In genomic region chr14:39383026-39383626, GRCh38 we compare ENCODE assay signal across 14 cellular contexts. TPM values are rescaled to one million over a fixed set of nuclear protein-coding genes. Genes with fewer than 3 reads are reported as not detected.
DNase-seq lines count a peak whose midpoint lies in the region; ATAC-seq and FAIRE-seq lines count a peak whose summit lies in the region.
"Had no signal": no experiment of that assay in that cellular context is flagged by ENCODE, and none has a peak within 500 bp of the region (broad histone marks: within the 10 kb centered on the region; RNA-seq: fewer than 3 reads in every experiment).

No MANE protein-coding gene starts in this region.

- DNase-seq in activated CD4-positive, CD25-positive, alpha-beta regulatory T cell (lab: John Stamatoyannopoulos, UW) = no peak
- peak in 2 of 10 donors; percentile 15 to 21 for DNase-seq in naive thymus-derived CD8-positive, alpha-beta T cell
- DNase-seq in RCC 7860 (ENCODE audit: low spot score) (no peak), globus pallidus (ENCODE audit: low spot score) (no peak), left ventricle myocardium superior (no peak)
- DNase-seq: activated CD4-positive, alpha-beta T cell treated with anti-CD3 and anti-CD28 coated beads for 48 hours; activated naive CD8-positive, alpha-beta T cell treated with anti-CD3 and anti-CD28 coated beads, Interleukin-2, amount 10 ng/mL, durations not matched to agents 7 days and 5 days; colonic mucosa; mesenchymal stem cell; MM.1S; upper lobe of left lung had no signal

- no peak overlapping the region for H3K4me3 Mint-ChIP-seq in naive thymus-derived CD8-positive, alpha-beta T cell
- H3K4me3 Mint-ChIP-seq: activated naive CD8-positive, alpha-beta T cell treated with anti-CD3 and anti-CD28 coated beads, Interleukin-2, amount 10 ng/mL, durations not matched to agents 7 days and 5 days had no signal

- peak overlapping the region in 9 of 10 donors; percentile 2 to 77 (median 39) for H3K27ac Mint-ChIP-seq in naive thymus-derived CD8-positive, alpha-beta T cell
- H3K27ac Mint-ChIP-seq: activated naive CD8-positive, alpha-beta T cell treated with anti-CD3 and anti-CD28 coated beads, Interleukin-2, amount 10 ng/mL, durations not matched to agents 7 days and 5 days had no signal

- peak; percentile 82 to 83 for ATAC-seq in activated CD4-positive, CD25-positive, alpha-beta regulatory T cell treated with anti-CD3 and anti-CD28 coated beads, Interleukin-2, amount 50 U/mL, for 24 hours
- ATAC-seq in GM19452 (IDR thresholded peaks at IDR 0.05; ENCODE audit: unreplicated experiment) (peak; percentile 76), HG03432 (IDR thresholded peaks at IDR 0.05; ENCODE audit: unreplicated experiment) (peak; percentile 82), left ventricle myocardium superior (no peak)
- ATAC-seq in naive thymus-derived CD8-positive, alpha-beta T cell = peak; percentile 42 to 57

- peaks cover 19 to 42% (median 29%) of the 10 kb centered on the region in 4 donors for H3K4me1 Mint-ChIP-seq in naive thymus-derived CD8-positive, alpha-beta T cell

- peaks cover 0 to 11% (median 7%) of the 10 kb centered on the region in 3 donors for H3K36me3 Mint-ChIP-seq in naive thymus-derived CD8-positive, alpha-beta T cell
- H3K36me3 Mint-ChIP-seq: activated naive CD8-positive, alpha-beta T cell treated with anti-CD3 and anti-CD28 coated beads, Interleukin-2, amount 10 ng/mL, durations not matched to agents 7 days and 5 days had no signal

- intact Hi-C loops in left ventricle myocardium superior (cut with micrococcal nuclease) = no loop called here

- no peak for FAIRE-seq in RCC 7860 (lab: Jason Lieb, UNC)

- POLR2A ChIA-PET in naive thymus-derived CD8-positive, alpha-beta T cell (lab: Charles Lee) = no interaction called here

- no peaks in the 10 kb centered on the region for H3K27me3 Mint-ChIP-seq in naive thymus-derived CD8-positive, alpha-beta T cell
- H3K27me3 Mint-ChIP-seq: activated naive CD8-positive, alpha-beta T cell treated with anti-CD3 and anti-CD28 coated beads, Interleukin-2, amount 10 ng/mL, durations not matched to agents 7 days and 5 days had no signal

- H3K9me3 Mint-ChIP-seq in naive thymus-derived CD8-positive, alpha-beta T cell = no peaks in the 10 kb centered on the region
- H3K9me3 Mint-ChIP-seq: activated naive CD8-positive, alpha-beta T cell treated with anti-CD3 and anti-CD28 coated beads, Interleukin-2, amount 10 ng/mL, durations not matched to agents 7 days and 5 days had no signal

RNA-seq across cellular contexts. Expression of gene FBXO33, which starts 49.1 kb away (rescaled TPM):
- total RNA-seq in naive thymus-derived CD8-positive, alpha-beta T cell = 10 to 100 TPM; 29.9 to 31.6 TPM
- polyA plus RNA-seq in naive thymus-derived CD8-positive, alpha-beta T cell = 10 to 100 TPM; 14.7 to 24.1 (median 19.3) TPM
- total RNA-seq in left ventricle myocardium superior = 4.4 TPM
